ENCODE assay signal across 35 cellular contexts in genomic region chr3:49108346-49108745, GRCh38. TPM values are rescaled to one million over a fixed set of nuclear protein-coding genes. Genes with fewer than 3 reads are reported as not detected.
"Had no signal": no experiment of that assay in that cellular context is flagged by ENCODE, and none has a peak within 500 bp of the region (broad histone marks: within the 10 kb centered on the region; RNA-seq: fewer than 3 reads in every experiment).

No MANE protein-coding gene starts in this region.

- FAIRE-seq: frontal cortex had no signal

- H3K27me3 Mint-ChIP-seq: activated CD4-positive, alpha-beta memory T cell treated with anti-CD3 and anti-CD28 coated beads for 36 hours; activated CD4-positive, alpha-beta T cell treated with anti-CD3 and anti-CD28 coated beads for 36 hours; activated CD4-positive, alpha-beta T cell treated with anti-CD3 and anti-CD28 coated beads, Interleukin-2, amount 10 ng/mL, durations not matched to agents 24 days and 14 days; activated CD8-positive, alpha-beta memory T cell treated with anti-CD3 and anti-CD28 coated beads, Interleukin-2, amount 10 ng/mL, durations not matched to agents 7 days and 5 days; activated naive CD4-positive, alpha-beta T cell treated with anti-CD3 and anti-CD28 coated beads, Interleukin-2, amount 50 U/mL, for 24 hours; activated naive CD8-positive, alpha-beta T cell treated with anti-CD3 and anti-CD28 coated beads for 36 hours; activated naive CD8-positive, alpha-beta T cell treated with anti-CD3 and anti-CD28 coated beads, Interleukin-2, amount 50 U/mL, for 24 hours; dendritic cell treated with granulocyte-macrophage colony-stimulating factor and Interleukin-4, amounts not matched to agents 40 ng/mL and 50 ng/mL, for 4 days had no signal

- H3K4me3 ChIP-seq: adrenal gland, body of pancreas, coronary artery, dorsolateral prefrontal cortex had no signal

- ATAC-seq: activated CD4-positive, alpha-beta T cell treated with anti-CD3 and anti-CD28 coated beads for 36 hours; activated CD8-positive, alpha-beta memory T cell treated with anti-CD3 and anti-CD28 coated beads, Interleukin-2, amount 10 ng/mL, durations not matched to agents 7 days and 5 days; activated CD8-positive, alpha-beta T cell treated with anti-CD3 and anti-CD28 coated beads, Interleukin-2, amount 10 ng/mL, durations not matched to agents 7 days and 5 days; activated naive CD8-positive, alpha-beta T cell treated with anti-CD3 and anti-CD28 coated beads, Interleukin-2, amount 50 U/mL, for 24 hours; body of pancreas; esophagus mucosa had no signal

- H3K4me3 Mint-ChIP-seq: activated CD4-positive, alpha-beta memory T cell treated with anti-CD3 and anti-CD28 coated beads for 36 hours; activated CD4-positive, alpha-beta T cell treated with anti-CD3 and anti-CD28 coated beads for 36 hours; activated CD4-positive, alpha-beta T cell treated with anti-CD3 and anti-CD28 coated beads, Interleukin-2, amount 10 ng/mL, durations not matched to agents 24 days and 14 days; activated CD8-positive, alpha-beta memory T cell treated with anti-CD3 and anti-CD28 coated beads, Interleukin-2, amount 10 ng/mL, durations not matched to agents 7 days and 5 days; activated CD8-positive, alpha-beta T cell treated with anti-CD3 and anti-CD28 coated beads, Interleukin-2, amount 10 ng/mL, durations not matched to agents 7 days and 5 days; activated naive CD4-positive, alpha-beta T cell treated with anti-CD3 and anti-CD28 coated beads for 36 hours; activated naive CD4-positive, alpha-beta T cell treated with anti-CD3 and anti-CD28 coated beads, Interleukin-2, amount 50 U/mL, for 24 hours; activated naive CD8-positive, alpha-beta T cell treated with anti-CD3 and anti-CD28 coated beads for 36 hours; activated naive CD8-positive, alpha-beta T cell treated with anti-CD3 and anti-CD28 coated beads, Interleukin-2, amount 50 U/mL, for 24 hours; activated T-helper 1 cell treated with anti-CD3 and anti-CD28 coated beads, Interleukin-12 subunit alpha, Interleukin-12 subunit beta, Interleukin-2, Interleukin-4 antibody, amounts not matched to agents 30 ng/mL and 10 ng/mL and 1 ng/mL, durations not matched to agents 14 hours and 24 hours and 36 hours; dendritic cell treated with granulocyte-macrophage colony-stimulating factor and Interleukin-4, amounts not matched to agents 40 ng/mL and 50 ng/mL, for 4 days; endodermal cell had no signal

- H3K27ac ChIP-seq: adrenal gland, body of pancreas, coronary artery, dorsolateral prefrontal cortex had no signal

- H3K9me3 Mint-ChIP-seq: activated CD4-positive, alpha-beta memory T cell treated with anti-CD3 and anti-CD28 coated beads for 36 hours; activated CD4-positive, alpha-beta T cell treated with anti-CD3 and anti-CD28 coated beads, Interleukin-2, amount 10 ng/mL, durations not matched to agents 24 days and 14 days; activated naive CD4-positive, alpha-beta T cell treated with anti-CD3 and anti-CD28 coated beads for 36 hours; activated naive CD4-positive, alpha-beta T cell treated with anti-CD3 and anti-CD28 coated beads, Interleukin-2, amount 50 U/mL, for 24 hours; activated naive CD8-positive, alpha-beta T cell treated with anti-CD3 and anti-CD28 coated beads for 36 hours; activated naive CD8-positive, alpha-beta T cell treated with anti-CD3 and anti-CD28 coated beads, Interleukin-2, amount 50 U/mL, for 24 hours; activated T-helper 1 cell treated with anti-CD3 and anti-CD28 coated beads, Interleukin-12 subunit alpha, Interleukin-12 subunit beta, Interleukin-2, Interleukin-4 antibody, amounts not matched to agents 30 ng/mL and 10 ng/mL and 1 ng/mL, durations not matched to agents 14 hours and 24 hours and 36 hours; activated T-helper 2 cell treated with anti-CD3 and anti-CD28 coated beads, Interferon-gamma antibody, Interleukin-2, Interleukin-4, amounts not matched to agents 10 μg/mL and 5 μg/mL and 100 μg/mL, durations not matched to agents 14 hours and 24 hours and 36 hours; dendritic cell treated with granulocyte-macrophage colony-stimulating factor and Interleukin-4, amounts not matched to agents 40 ng/mL and 50 ng/mL, for 4 days; endodermal cell had no signal

- H3K27ac Mint-ChIP-seq: activated CD4-positive, alpha-beta memory T cell treated with anti-CD3 and anti-CD28 coated beads for 36 hours; activated CD4-positive, alpha-beta T cell treated with anti-CD3 and anti-CD28 coated beads for 36 hours; activated CD4-positive, alpha-beta T cell treated with anti-CD3 and anti-CD28 coated beads, Interleukin-2, amount 10 ng/mL, durations not matched to agents 24 days and 14 days; activated CD8-positive, alpha-beta memory T cell treated with anti-CD3 and anti-CD28 coated beads, Interleukin-2, amount 10 ng/mL, durations not matched to agents 7 days and 5 days; activated CD8-positive, alpha-beta T cell treated with anti-CD3 and anti-CD28 coated beads, Interleukin-2, amount 10 ng/mL, durations not matched to agents 7 days and 5 days; activated naive CD4-positive, alpha-beta T cell treated with anti-CD3 and anti-CD28 coated beads for 36 hours; activated naive CD4-positive, alpha-beta T cell treated with anti-CD3 and anti-CD28 coated beads, Interleukin-2, amount 50 U/mL, for 24 hours; activated naive CD8-positive, alpha-beta T cell treated with anti-CD3 and anti-CD28 coated beads for 36 hours; activated naive CD8-positive, alpha-beta T cell treated with anti-CD3 and anti-CD28 coated beads, Interleukin-2, amount 50 U/mL, for 24 hours; activated T-helper 1 cell treated with anti-CD3 and anti-CD28 coated beads, Interleukin-12 subunit alpha, Interleukin-12 subunit beta, Interleukin-2, Interleukin-4 antibody, amounts not matched to agents 30 ng/mL and 10 ng/mL and 1 ng/mL, durations not matched to agents 14 hours and 24 hours and 36 hours; activated T-helper 2 cell treated with anti-CD3 and anti-CD28 coated beads, Interferon-gamma antibody, Interleukin-2, Interleukin-4, amounts not matched to agents 10 μg/mL and 5 μg/mL and 100 μg/mL, durations not matched to agents 14 hours and 24 hours and 36 hours; dendritic cell treated with granulocyte-macrophage colony-stimulating factor and Interleukin-4, amounts not matched to agents 40 ng/mL and 50 ng/mL, for 4 days; endodermal cell had no signal

- DNase-seq: activated CD4-positive, alpha-beta memory T cell treated with anti-CD3 and anti-CD28 coated beads for 36 hours; activated CD4-positive, alpha-beta T cell treated with anti-CD3 and anti-CD28 coated beads for 36 hours; activated CD4-positive, alpha-beta T cell treated with anti-CD3 and anti-CD28 coated beads, Interleukin-2, amount 10 ng/mL, durations not matched to agents 24 days and 14 days; activated CD4-positive, CD25-positive, alpha-beta regulatory T cell; activated CD4-positive, CD25-positive, alpha-beta regulatory T cell treated with anti-CD3 and anti-CD28 coated beads, Interleukin-2, amount 50 U/mL, for 72 hours; activated CD8-positive, alpha-beta memory T cell treated with anti-CD3 and anti-CD28 coated beads, Interleukin-2, amount 10 ng/mL, durations not matched to agents 7 days and 5 days; activated CD8-positive, alpha-beta memory T cell treated with anti-CD3 and anti-CD28 coated beads, Interleukin-2, amount 50 U/mL, for 4 hours; activated CD8-positive, alpha-beta T cell treated with anti-CD3 and anti-CD28 coated beads, Interleukin-2, amount 10 ng/mL, durations not matched to agents 7 days and 5 days; activated effector memory CD4-positive, alpha-beta T cell treated with anti-CD3 and anti-CD28 coated beads, Interleukin-2, amount 50 U/mL, for 16 hours; activated naive CD4-positive, alpha-beta T cell treated with anti-CD3 and anti-CD28 coated beads for 36 hours; activated naive CD8-positive, alpha-beta T cell treated with anti-CD3 and anti-CD28 coated beads for 36 hours; activated naive CD8-positive, alpha-beta T cell treated with anti-CD3 and anti-CD28 coated beads, Interleukin-2, amount 50 U/mL, for 24 hours; activated T-cell treated with anti-CD3 and anti-CD28 coated beads, Interleukin-2, amount 50 U/mL, for 1 hour; activated T-cell treated with anti-CD3 and anti-CD28 coated beads, Interleukin-2, amount 50 U/mL, for 48 hours; adrenal gland; amygdala; aorta; body of pancreas; caudate nucleus; cerebellar nuclear complex; dorsolateral prefrontal cortex; effector memory CD4-positive, alpha-beta T cell; endodermal cell; foreskin fibroblast; head of caudate nucleus; T-helper 2 cell had no signal

- H3K27me3 ChIP-seq: adrenal gland, body of pancreas, dorsolateral prefrontal cortex had no signal

- H3K9me3 ChIP-seq: adrenal gland, body of pancreas had no signal

RNA-seq across cellular contexts. Expression of gene LAMB2, which starts 24.5 kb away (rescaled TPM):
- total RNA-seq: activated CD4-positive, alpha-beta memory T cell treated with anti-CD3 and anti-CD28 coated beads for 36 hours; activated CD4-positive, alpha-beta T cell treated with anti-CD3 and anti-CD28 coated beads, Interleukin-2, amount 10 ng/mL, durations not matched to agents 24 days and 14 days; activated CD8-positive, alpha-beta memory T cell treated with anti-CD3 and anti-CD28 coated beads for 36 hours; activated CD8-positive, alpha-beta memory T cell treated with anti-CD3 and anti-CD28 coated beads, Interleukin-2, amount 10 ng/mL, durations not matched to agents 7 days and 5 days; activated naive CD4-positive, alpha-beta T cell treated with anti-CD3 and anti-CD28 coated beads for 36 hours; activated naive CD8-positive, alpha-beta T cell treated with anti-CD3 and anti-CD28 coated beads for 36 hours; activated T-helper 1 cell treated with anti-CD3 and anti-CD28 coated beads, Interleukin-12 subunit alpha, Interleukin-12 subunit beta, Interleukin-2, Interleukin-4 antibody, amounts not matched to agents 30 ng/mL and 10 ng/mL and 1 ng/mL, durations not matched to agents 14 hours and 24 hours and 36 hours; T-helper 1 cell treated with Interleukin-12 subunit alpha and Interleukin-12 subunit beta and Interleukin-4 antibody, amounts not matched to agents 30 ng/mL and 1 ng/mL, for 36 hours had no signal
